In genomic region chr9:6055213-6055612, GRCh38 we compare ENCODE assay signal across 8 cellular contexts. TPM values are rescaled to one million over a fixed set of nuclear protein-coding genes. Genes with fewer than 3 reads are reported as not detected.
DNase-seq lines count a peak whose midpoint lies in the region; ATAC-seq, FAIRE-seq and TF ChIP-seq lines count a peak whose summit lies in the region.

No MANE protein-coding gene starts in this region.

- H3K9me3 ChIP-seq in IMR-90 (ENCODE audit: control insufficient read depth, insufficient read depth, low read length): no peaks in the 10 kb centered on the region
- H3K9me3 ChIP-seq in OCI-LY1 (ENCODE audit: low read length): no peaks in the 10 kb centered on the region
- H3K9me3 ChIP-seq in keratinocyte (ENCODE audit: control insufficient read depth, low read depth, low read length): no peaks in the 10 kb centered on the region

- H3K4me1 ChIP-seq in IMR-90 (ENCODE audit: control insufficient read depth, insufficient read depth, low read length) (no peaks in the 10 kb centered on the region), OCI-LY1 (ENCODE audit: insufficient read depth, low read length, severe bottlenecking) (peaks cover 23% of the 10 kb centered on the region), keratinocyte (ENCODE audit: control insufficient read depth, extremely low read depth, insufficient read depth, low read length) (peaks cover 7% of the 10 kb centered on the region)

- no peak overlapping the region for H3K4me3 Mint-ChIP-seq in stimulated activated effector memory CD8-positive, alpha-beta T cell treated with anti-CD3 and anti-CD28 coated beads, Interleukin-12 subunit alpha, Interleukin-12 subunit beta, amount 100 ng/mL, for 72 hours

- H2AFZ ChIP-seq in IMR-90 (replicated peaks; ENCODE audit: low read length, poor library complexity) (no peak overlapping the region), OCI-LY1 (ENCODE audit: low read length) (0 out of 2 replicates have a peak overlapping the region, but pooled peaks have one; percentile 41), keratinocyte (ENCODE audit: control insufficient read depth, low read length) (no peak overlapping the region)

- H3K27ac ChIP-seq in IMR-90 (ENCODE audit: insufficient read depth, low read length): no peak overlapping the region
- no peak overlapping the region for H3K27ac ChIP-seq in OCI-LY1 (ENCODE audit: low read depth, low read length, poor library complexity, severe bottlenecking)
- no peak overlapping the region for H3K27ac ChIP-seq in keratinocyte (ENCODE audit: control insufficient read depth, insufficient read depth, low read length)

- no peak overlapping the region for H2BK5ac ChIP-seq in IMR-90 (ENCODE audit: low read depth, low read length, poor library complexity, severe bottlenecking)

- DNase-seq in COLO829 (ENCODE audit: low spot score): peak; percentile 36
- peak; percentile 91 for DNase-seq in IMR-90
- DNase-seq in brain pericyte (ENCODE audit: low read depth, low spot score): peak; percentile 21
- peak; percentile 91 for DNase-seq in keratinocyte (ENCODE audit: low read depth, low spot score)
- DNase-seq in stimulated activated effector memory CD8-positive, alpha-beta T cell treated with anti-CD3 and anti-CD28 coated beads, Interleukin-12 subunit alpha, Interleukin-12 subunit beta, amount 100 ng/mL, for 72 hours (ENCODE audit: low spot score in 2 of 2): peak; percentile 27 to 68

- no peak overlapping the region for H2BK15ac ChIP-seq in IMR-90 (ENCODE audit: low read depth, low read length)

- peaks cover 5% of the 10 kb centered on the region; the same call in 1 of the 2 replicates for H3F3A ChIP-seq in OCI-LY1 (ENCODE audit: insufficient read depth, low read length)

- dilution Hi-C loops in IMR-90 (cut with HindIII; ENCODE audit: low sequenced_read_pairs, unreplicated experiment) (no loop called here), keratinocyte (cut with MboI; ENCODE audit: extremely low pct_ligation_motif_present, low sequenced_read_pairs) (no loop called here)

- no peak overlapping the region for H3K18ac ChIP-seq in IMR-90 (ENCODE audit: low read depth, low read length)

- no peaks in the 10 kb centered on the region for H3K9me1 ChIP-seq in IMR-90 (ENCODE audit: insufficient read depth, low read length)
- no peaks in the 10 kb centered on the region for H3K9me1 ChIP-seq in keratinocyte (ENCODE audit: control insufficient read depth, extremely low read depth, insufficient read depth, low read length)

- H3K4me1 Mint-ChIP-seq in stimulated activated effector memory CD8-positive, alpha-beta T cell treated with anti-CD3 and anti-CD28 coated beads, Interleukin-12 subunit alpha, Interleukin-12 subunit beta, amount 100 ng/mL, for 72 hours: peaks cover under 1% of the 10 kb centered on the region

- CTCF ChIA-PET in IMR-90 (lab: Yijun Ruan, JAX): interaction anchor here (1.0 kb wide), 1 partner anchor 251 kb away, joined by 4 read pairs; no protein-coding TSS in a partner anchor

- intact Hi-C loops in IMR-90 (cut with micrococcal nuclease): loop anchor here (1.0 to 5.0 kb wide), 5 partner anchors 142 to 512 kb away; no protein-coding TSS in a partner anchor

- H3K4me2 ChIP-seq in IMR-90 (ENCODE audit: low read depth, low read length) (no peak overlapping the region), OCI-LY1 (ENCODE audit: low read length) (no peak overlapping the region), keratinocyte (ENCODE audit: control insufficient read depth, extremely low read depth, insufficient read depth, low read depth, low read length) (no peak overlapping the region)

- ATAC-seq in GM18868 (IDR thresholded peaks at IDR 0.05; ENCODE audit: unreplicated experiment) (peak; percentile 66), IMR-90 (ENCODE audit: low read depth) (peak; percentile 84), HG02970 (IDR thresholded peaks at IDR 0.05; ENCODE audit: low FRiP score, unreplicated experiment) (no peak)
- peak; percentile 80 for ATAC-seq in stimulated activated effector memory CD8-positive, alpha-beta T cell treated with anti-CD3 and anti-CD28 coated beads, Interleukin-12 subunit alpha, Interleukin-12 subunit beta, amount 100 ng/mL, for 72 hours

- no peaks in the 10 kb centered on the region for H3K9me3 Mint-ChIP-seq in stimulated activated effector memory CD8-positive, alpha-beta T cell treated with anti-CD3 and anti-CD28 coated beads, Interleukin-12 subunit alpha, Interleukin-12 subunit beta, amount 100 ng/mL, for 72 hours

- H3K27me3 ChIP-seq in IMR-90 (ENCODE audit: control insufficient read depth, insufficient read depth, low read length): no peaks in the 10 kb centered on the region; the same call in 1 of the 2 replicates
- no peaks in the 10 kb centered on the region for H3K27me3 ChIP-seq in OCI-LY1 (ENCODE audit: insufficient read depth, low read length)
- no peaks in the 10 kb centered on the region for H3K27me3 ChIP-seq in keratinocyte (ENCODE audit: control insufficient read depth, extremely low read depth, insufficient read depth, low read length)

- H3K79me1 ChIP-seq in IMR-90 (ENCODE audit: low read depth in 1 of 2, low read length in 2 of 2): no peaks in the 10 kb centered on the region

- POLR2A ChIA-PET in IMR-90 (lab: Charles Lee; ENCODE audit: unreplicated experiment): no interaction called here

- H3K4me3 ChIP-seq in IMR-90 (ENCODE audit: insufficient read depth, low read depth, low read length) (no peak overlapping the region), OCI-LY1 (ENCODE audit: low read depth, low read length, poor library complexity, severe bottlenecking) (no peak overlapping the region), keratinocyte (ENCODE audit: control insufficient read depth in 2 of 3, extremely low read depth in 1 of 3, insufficient read depth in 2 of 3, low read depth in 1 of 3, low read length in 3 of 3) (no peak overlapping the region)

- no peaks in the 10 kb centered on the region for H3K36me3 Mint-ChIP-seq in stimulated activated effector memory CD8-positive, alpha-beta T cell treated with anti-CD3 and anti-CD28 coated beads, Interleukin-12 subunit alpha, Interleukin-12 subunit beta, amount 100 ng/mL, for 72 hours

- H4K20me1 ChIP-seq in IMR-90 (ENCODE audit: insufficient read depth, low read length) (no peaks in the 10 kb centered on the region), OCI-LY1 (ENCODE audit: insufficient read depth, low read length) (no peaks in the 10 kb centered on the region), keratinocyte (ENCODE audit: control insufficient read depth, extremely low read depth, insufficient read depth, low read length) (no peaks in the 10 kb centered on the region)

- H4K8ac ChIP-seq in IMR-90 (ENCODE audit: low read depth in 2 of 2, low read length in 2 of 2): no peak overlapping the region

- H2BK120ac ChIP-seq in IMR-90 (ENCODE audit: low read depth, low read length): no peak overlapping the region

- H3K9ac ChIP-seq in IMR-90 (ENCODE audit: low read depth, low read length) (no peak overlapping the region), OCI-LY1 (ENCODE audit: low read length) (no peak overlapping the region), keratinocyte (ENCODE audit: control insufficient read depth, extremely low read depth, insufficient read depth, low read length) (no peak overlapping the region)

- H3K9me2 ChIP-seq in OCI-LY1 (ENCODE audit: low read depth, low read length): no peaks in the 10 kb centered on the region

- FAIRE-seq in keratinocyte (lab: Jason Lieb, UNC): peak; percentile 90

- no peak overlapping the region for H2BK20ac ChIP-seq in IMR-90 (ENCODE audit: low read depth, low read length)

- TF ChIP-seq CTCF in IMR-90 (conservative IDR thresholded peaks at IDR 0.05; ENCODE audit: low read depth, low read length): peak; percentile 71
- peak; percentile 62 for TF ChIP-seq CTCF in OCI-LY1 (IDR thresholded peaks at IDR 0.05; ENCODE audit: low read length)
- TF ChIP-seq CTCF in keratinocyte (optimal IDR thresholded peaks at IDR 0.05 in 1 of 3, IDR thresholded peaks at IDR 0.05 in 1 of 3, conservative IDR thresholded peaks at IDR 0.05 in 1 of 3; ENCODE audit: extremely low read depth in 1 of 3, insufficient read depth in 2 of 3, low read length in 3 of 3): peak; percentile 26 to 57 (median 33)

- H3K79me2 ChIP-seq in OCI-LY1 (ENCODE audit: insufficient read depth, low read length) (no peaks in the 10 kb centered on the region), keratinocyte (ENCODE audit: control insufficient read depth, insufficient read depth, low read length) (no peaks in the 10 kb centered on the region)

- no peak overlapping the region for H2AK9ac ChIP-seq in IMR-90 (replicated peaks; ENCODE audit: low read depth, low read length, poor library complexity)

- no TSS peak for BruUV-seq in IMR-90 (replicated peaks; lab: Mats Ljungman, UMichigan)

- no peak overlapping the region for H4K91ac ChIP-seq in IMR-90 (ENCODE audit: insufficient read depth, low read depth, low read length)

- no CpG with 5 or more reads among the region's 2 CpGs for WGBS in IMR-90 (ENCODE audit: extremely low coverage in 2 of 2, insufficient read length in 1 of 2), 2 experiments

- H3K36me3 ChIP-seq in IMR-90 (ENCODE audit: control insufficient read depth, insufficient read depth, low read length) (no peaks in the 10 kb centered on the region), OCI-LY1 (ENCODE audit: insufficient read depth, low read length) (no peaks in the 10 kb centered on the region), keratinocyte (ENCODE audit: control insufficient read depth in 2 of 2, extremely low read depth in 1 of 2, insufficient read depth in 2 of 2, low read length in 2 of 2) (no peaks in the 10 kb centered on the region)

- no peak overlapping the region for H3K56ac ChIP-seq in IMR-90 (ENCODE audit: extremely low read depth, insufficient read depth, low read length)

- no peak overlapping the region for H4K5ac ChIP-seq in IMR-90 (ENCODE audit: low read depth, low read length)

- no peak overlapping the region for H3K4ac ChIP-seq in IMR-90 (ENCODE audit: low read depth, low read length)

- H3K14ac ChIP-seq in IMR-90 (replicated peaks; ENCODE audit: low read depth, low read length): no peak overlapping the region

- TF ChIP-seq POLR2A in IMR-90 (IDR thresholded peaks at IDR 0.05; ENCODE audit: low read depth, low read length): no peak

- in situ Hi-C loops in IMR-90 (cut with MboI; ENCODE audit: low sequenced_read_pairs): no loop called here

- H3K23ac ChIP-seq in IMR-90 (ENCODE audit: low read depth, low read length): no peak overlapping the region

- no peak overlapping the region for H3K27ac Mint-ChIP-seq in stimulated activated effector memory CD8-positive, alpha-beta T cell treated with anti-CD3 and anti-CD28 coated beads, Interleukin-12 subunit alpha, Interleukin-12 subunit beta, amount 100 ng/mL, for 72 hours

- no peak overlapping the region for H2AK5ac ChIP-seq in IMR-90 (ENCODE audit: low read depth, low read length)

- TF ChIP-seq RAD21 in IMR-90 (IDR thresholded peaks at IDR 0.05; ENCODE audit: low read length): peak; percentile 76

RNA-seq across cellular contexts. Expression of gene RANBP6, which starts 39.8 kb away (rescaled TPM):
- 42.3 and 67.2 TPM in 2 replicates for total RNA-seq in IMR-90 (2012; rRNA removed)
- polyA plus RNA-seq in IMR-90 (2012; rRNA removed): 6.1 and 7.5 TPM in 2 replicates
- 1.3 and 1.9 TPM in 2 replicates for polyA plus RNA-seq in IMR-90 (2012; cell fraction: cytosol; rRNA removed)
- 0.64 and 3.3 TPM in 2 replicates for polyA plus RNA-seq in IMR-90 (2012; cell fraction: nucleus; rRNA removed; ENCODE audit: low replicate concordance)
- polyA plus RNA-seq in keratinocyte: 7.4 to 14.7 TPM (median 10.9 TPM) in 3 replicates
- 8.6 TPM for polyA plus RNA-seq in keratinocyte (2011; ENCODE audit: low read depth)
- 3.5 and 7.3 TPM in 2 replicates for polyA plus RNA-seq in keratinocyte (2011; cell fraction: cytosol; rRNA removed)
- 10.4 and 17.0 TPM in 2 replicates for polyA plus RNA-seq in keratinocyte (2011; cell fraction: nucleus; rRNA removed)
- 8.2 and 11.9 TPM in 2 replicates for polyA plus RNA-seq in keratinocyte (2012; ENCODE audit: low replicate concordance)
- polyA minus RNA-seq in keratinocyte: 2.6 to 18.6 TPM (median 9.9 TPM) in 3 replicates
- polyA minus RNA-seq in keratinocyte (2011; cell fraction: cytosol; rRNA and poly(A)+ RNA removed): 13.6 TPM
- 10.6 and 22.0 TPM in 2 replicates for polyA minus RNA-seq in keratinocyte (2011; cell fraction: nucleus; rRNA and poly(A)+ RNA removed)

Comparison
In these comparisons a context has a peak if more than half of its experiments do, and no peak if none do; other contexts are left out.
1. DNase-seq: peak in every context shown above with its lines; median percentile 91 in IMR-90; 91 in keratinocyte; 48 in stimulated activated effector memory CD8-positive, alpha-beta T cell treated with anti-CD3 and anti-CD28 coated beads, Interleukin-12 subunit alpha, Interleukin-12 subunit beta, amount 100 ng/mL, for 72 hours; 36 in COLO829; 21 in brain pericyte.